ENCODE assay signal across 26 cellular contexts in genomic region chr5:7096294-7096693, GRCh38.
"Had no signal": no experiment of that assay in that cellular context is flagged by ENCODE, and none has a peak within 500 bp of the region (broad histone marks: within the 10 kb centered on the region; RNA-seq: fewer than 3 reads in every experiment).

No MANE protein-coding gene starts in this region.

- H3K9me3 ChIP-seq: MG63, SK-N-SH had no signal

- H3K4me3 ChIP-seq: MG63 had no signal

- H3K27me3 ChIP-seq: MG63 had no signal

- DNase-seq: IMR-90, Karpas-422, KG1, MG63, NCI-H1092, NCI-H1105 treated with DMSO at 0.1 percent for 48 hours, NCI-H1417 treated with DMSO at 0.1 percent for 48 hours, NCI-H146, NCI-H1694 treated with DMSO at 0.1 percent for 48 hours, NCI-H1930, NCI-H2081, NCI-H2107, NCI-H2171, NCI-H226, NCI-H446, NCI-H510A, NCI-H524 treated with DMSO at 0.1 percent for 48 hours, NCI-H69, NCI-H774, SHP77, SK-N-SH, SW 1271, T-cell had no signal

- H3K36me3 ChIP-seq: MG63 had no signal

- H3K9ac ChIP-seq: SK-N-SH had no signal

- FAIRE-seq: RCC 7860 had no signal

- H3K4me2 ChIP-seq: SK-N-SH had no signal

- H3K27ac ChIP-seq: HL-60, RWPE1 had no signal
